In genomic region chr6:99622044-99622443, GRCh38 we compare ENCODE assay signal across 5 cellular contexts. TPM values are rescaled to one million over a fixed set of nuclear protein-coding genes. Genes with fewer than 3 reads are reported as not detected.
"Had no signal": no experiment of that assay in that cellular context is flagged by ENCODE, and none has a peak within 500 bp of the region (broad histone marks: within the 10 kb centered on the region; RNA-seq: fewer than 3 reads in every experiment).

No MANE protein-coding gene starts in this region.

RNA-seq across cellular contexts. Expression of gene PRDM13, which starts 15.4 kb away (rescaled TPM):
- total RNA-seq: HepG2, HT-29, HT1080, IMR-90 had no signal
- polyA plus RNA-seq: HepG2, IgD-negative memory B cell, IMR-90 had no signal
